22 cellular contexts compared by ENCODE assay signal in the genomic region with DNA sequence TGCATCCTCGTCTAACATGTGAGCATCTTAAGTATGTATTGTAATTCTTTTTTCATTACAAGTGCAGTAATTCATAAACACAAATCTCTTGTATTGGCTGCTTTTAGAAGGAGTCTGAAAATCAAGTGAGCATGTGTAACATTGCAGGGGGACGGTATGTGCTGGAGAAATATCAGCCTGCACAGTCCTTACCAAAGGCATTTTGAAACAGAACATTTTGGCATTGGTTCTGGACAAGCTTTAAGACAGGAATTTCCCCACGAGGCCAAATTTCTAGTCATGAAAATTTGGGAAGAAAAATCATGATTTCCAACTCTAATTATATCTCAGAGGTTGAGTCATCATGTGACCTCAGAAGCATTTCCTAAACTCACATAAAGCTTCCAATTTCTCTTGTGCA. TPM values are rescaled to one million over a fixed set of nuclear protein-coding genes. Genes with fewer than 3 reads are reported as not detected.
DNase-seq lines count a peak whose midpoint lies in the region; ATAC-seq and TF ChIP-seq lines count a peak whose summit lies in the region.
"Had no signal": no experiment of that assay in that cellular context is flagged by ENCODE, and none has a peak within 500 bp of the region (broad histone marks: within the 10 kb centered on the region; RNA-seq: fewer than 3 reads in every experiment).

No MANE protein-coding gene starts in this region.

- no peak overlapping the region for H3K27ac Mint-ChIP-seq in activated CD4-positive, alpha-beta T cell treated with anti-CD3 and anti-CD28 coated beads for 36 hours
- H3K27ac Mint-ChIP-seq: CD4-positive, CD25-positive, alpha-beta regulatory T cell; GM23338; stimulated activated naive CD8-positive, alpha-beta T cell treated with anti-CD3 and anti-CD28 coated beads, Interleukin-15, amount 100 ng/mL, for 72 hours had no signal

- TF ChIP-seq CTCF in fibroblast of villous mesenchyme (IDR thresholded peaks at IDR 0.05; ENCODE audit: insufficient read depth, low read depth, low read length) (no peak), testis (IDR thresholded peaks at IDR 0.05) (no peak)

- no peaks in the 10 kb centered on the region for H3K27me3 ChIP-seq in adipocyte (replicated peaks; ENCODE audit: control insufficient read depth, insufficient read depth, low read length)
- H3K27me3 ChIP-seq in testis, result no peaks in the 10 kb centered on the region
- H3K27me3 ChIP-seq: adrenal gland had no signal

- POLR2A ChIA-PET in activated CD4-positive, alpha-beta T cell treated with anti-CD3 and anti-CD28 coated beads for 36 hours (lab: Charles Lee), result no interaction called here

- H3K4me3 ChIP-seq in adipocyte (ENCODE audit: low read length), result peak overlapping the region; percentile 39
- no peak overlapping the region for H3K4me3 ChIP-seq in fibroblast of villous mesenchyme (ENCODE audit: low read depth, low read length)
- no peak overlapping the region for H3K4me3 ChIP-seq in testis
- H3K4me3 ChIP-seq: adrenal gland, GM23338 had no signal

- no peaks in the 10 kb centered on the region for H3K9me3 Mint-ChIP-seq in activated CD4-positive, alpha-beta T cell treated with anti-CD3 and anti-CD28 coated beads for 36 hours (ENCODE audit: low read depth)
- H3K9me3 Mint-ChIP-seq: GM23338 had no signal

- no peak for TF ChIP-seq POLR2A in testis (IDR thresholded peaks at IDR 0.05)

- intact Hi-C loops in testis (cut with DNase I; ENCODE audit: low total_unique reads), result no loop called here
- intact Hi-C loops in activated CD4-positive, alpha-beta T cell treated with anti-CD3 and anti-CD28 coated beads for 36 hours (cut with DNase I, micrococcal nuclease), result no loop called here

- H3K4me1 Mint-ChIP-seq in activated CD4-positive, alpha-beta T cell treated with anti-CD3 and anti-CD28 coated beads for 36 hours, result peaks cover 23% of the 10 kb centered on the region

- CTCF ChIA-PET in activated CD4-positive, alpha-beta T cell treated with anti-CD3 and anti-CD28 coated beads for 36 hours (lab: Charles Lee), result interaction anchor here (0.7 kb wide), 1 partner anchor 366 kb away, joined by 4 read pairs; no protein-coding TSS in a partner anchor

- H3K4me1 ChIP-seq in adipocyte (ENCODE audit: control insufficient read depth, insufficient read depth, low read length) (peaks cover 60% of the 10 kb centered on the region), testis (no peaks in the 10 kb centered on the region)
- H3K4me1 ChIP-seq: adrenal gland had no signal

- H3K9me3 ChIP-seq in adipocyte (ENCODE audit: control insufficient read depth, low read length) (no peaks in the 10 kb centered on the region), testis (no peaks in the 10 kb centered on the region)
- H3K9me3 ChIP-seq: adrenal gland had no signal

- no peaks in the 10 kb centered on the region for H3K36me3 ChIP-seq in adipocyte (ENCODE audit: control insufficient read depth, insufficient read depth, low read length, severe bottlenecking)
- no peaks in the 10 kb centered on the region for H3K36me3 ChIP-seq in testis (ENCODE audit: low read depth, missing control alignments)
- H3K36me3 ChIP-seq: adrenal gland had no signal

- no peak overlapping the region for H3K4me3 Mint-ChIP-seq in activated CD4-positive, alpha-beta T cell treated with anti-CD3 and anti-CD28 coated beads for 36 hours
- H3K4me3 Mint-ChIP-seq: CD4-positive, CD25-positive, alpha-beta regulatory T cell; GM23338; stimulated activated naive CD8-positive, alpha-beta T cell treated with anti-CD3 and anti-CD28 coated beads, Interleukin-15, amount 100 ng/mL, for 72 hours had no signal

- no peaks in the 10 kb centered on the region for H3K36me3 Mint-ChIP-seq in activated CD4-positive, alpha-beta T cell treated with anti-CD3 and anti-CD28 coated beads for 36 hours (ENCODE audit: low read depth)
- H3K36me3 Mint-ChIP-seq: CD4-positive, CD25-positive, alpha-beta regulatory T cell had no signal

- peak overlapping the region; percentile 79 for H3K9ac ChIP-seq in adipocyte (ENCODE audit: low read length)

- H3K27ac ChIP-seq in testis, result no peak overlapping the region
- H3K27ac ChIP-seq: adrenal gland had no signal

- H3K27me3 Mint-ChIP-seq in activated CD4-positive, alpha-beta T cell treated with anti-CD3 and anti-CD28 coated beads for 36 hours, result peaks cover 2% of the 10 kb centered on the region
- H3K27me3 Mint-ChIP-seq: stimulated activated naive CD8-positive, alpha-beta T cell treated with anti-CD3 and anti-CD28 coated beads, Interleukin-15, amount 100 ng/mL, for 72 hours had no signal

- DNase-seq in GM03348 (ENCODE audit: low spot score) (peak; percentile 73), adipocyte (ENCODE audit: low read depth) (peak; percentile 94), fibroblast of villous mesenchyme (ENCODE audit: low read depth) (peak; percentile 45), testis (peak; percentile 31), AML-193 (lab: John Stamatoyannopoulos, UW) (no peak)
- no peak for DNase-seq in activated CD4-positive, alpha-beta T cell treated with anti-CD3 and anti-CD28 coated beads for 36 hours
- no peak for DNase-seq in activated T-cell treated with anti-CD3 and anti-CD28 coated beads, Interleukin-2, amount 50 U/mL, for 1 hour
- DNase-seq: activated CD8-positive, alpha-beta memory T cell treated with anti-CD3 and anti-CD28 coated beads, Interleukin-2, amount 50 U/mL, for 4 hours; activated effector memory CD4-positive, alpha-beta T cell treated with anti-CD3 and anti-CD28 coated beads, Interleukin-2, amount 50 U/mL, for 16 hours; adrenal gland; CD4-positive, CD25-positive, alpha-beta regulatory T cell; DMS153; effector CD8-positive, alpha-beta T cell; foreskin melanocyte; MM.1S; NCI-H187 treated with DMSO at 0.1 percent for 48 hours; NCI-H446; NK-92 treated with Interleukin-12 subunit alpha and Interleukin-12 subunit beta, amount 100 ng/mL, for 24 hours; retina; stimulated activated naive CD8-positive, alpha-beta T cell treated with anti-CD3 and anti-CD28 coated beads, Interleukin-15, amount 100 ng/mL, for 72 hours; SW 1271 had no signal

- WGBS in testis, 2 donors, result 41 to 61% methylated on average over 3 of the region's 3 CpGs

- no peak for ATAC-seq in activated CD4-positive, alpha-beta T cell treated with anti-CD3 and anti-CD28 coated beads for 36 hours
- ATAC-seq: GM23338; stimulated activated naive CD8-positive, alpha-beta T cell treated with anti-CD3 and anti-CD28 coated beads, Interleukin-15, amount 100 ng/mL, for 72 hours had no signal

RNA-seq across cellular contexts. Expression of gene NRP2, which starts 24.7 kb away (rescaled TPM):
- total RNA-seq in fibroblast of villous mesenchyme, result 117 and 120 TPM in 2 replicates
- 1 to 10 TPM; 6.3 TPM for total RNA-seq in testis
- 10.6 TPM for polyA plus RNA-seq in testis (ENCODE audit: insufficient read depth, low read depth, low replicate concordance)
- total RNA-seq in activated CD4-positive, alpha-beta T cell treated with anti-CD3 and anti-CD28 coated beads for 36 hours, result 1 to 10 TPM; 1.5 to 3.8 TPM
- total RNA-seq: CD4-positive, CD25-positive, alpha-beta regulatory T cell had no signal

Comparison
In these comparisons a context has a peak if more than half of its experiments do, and no peak if none do; other contexts are left out.
1. DNase-seq: peak in GM03348 (single experiment), adipocyte (single experiment), fibroblast of villous mesenchyme (single experiment) and testis (single experiment); none in activated CD4-positive, alpha-beta T cell treated with anti-CD3 and anti-CD28 coated beads for 36 hours (single experiment), AML-193 (0 of 2) and activated T-cell treated with anti-CD3 and anti-CD28 coated beads, Interleukin-2, amount 50 U/mL, for 1 hour (single experiment).
2. RNA of gene NRP2, which starts 24.7 kb away (total RNA-seq): 117 to 120 TPM in fibroblast of villous mesenchyme; 6.3 TPM in testis and 1.5 to 3.8 TPM in activated CD4-positive, alpha-beta T cell treated with anti-CD3 and anti-CD28 coated beads for 36 hours; every median in the first group is over 10 times any median in the second.